ENCODE assay signal across 23 cellular contexts in genomic region chr9:30815585-30815984, GRCh38.
"Had no signal": no experiment of that assay in that cellular context is flagged by ENCODE, and none has a peak within 500 bp of the region (broad histone marks: within the 10 kb centered on the region; RNA-seq: fewer than 3 reads in every experiment).

No MANE protein-coding gene starts in this region.

- H3K4me3 Mint-ChIP-seq: activated naive CD4-positive, alpha-beta T cell treated with anti-CD3 and anti-CD28 coated beads, Interleukin-2, amount 50 U/mL, for 24 hours; nephron progenitor cell; stimulated activated effector memory CD8-positive, alpha-beta T cell treated with anti-CD3 and anti-CD28 coated beads, Interleukin-12 subunit alpha, Interleukin-12 subunit beta, amount 100 ng/mL, for 72 hours; stimulated activated naive CD8-positive, alpha-beta T cell treated with anti-CD3 and anti-CD28 coated beads, Interleukin-15, amount 100 ng/mL, for 72 hours had no signal

- H3K36me3 ChIP-seq: brain microvascular endothelial cell, right lobe of liver, tibial nerve had no signal

- H3K27ac Mint-ChIP-seq: activated naive CD4-positive, alpha-beta T cell treated with anti-CD3 and anti-CD28 coated beads, Interleukin-2, amount 50 U/mL, for 24 hours; nephron progenitor cell; stimulated activated effector memory CD8-positive, alpha-beta T cell treated with anti-CD3 and anti-CD28 coated beads, Interleukin-12 subunit alpha, Interleukin-12 subunit beta, amount 100 ng/mL, for 72 hours; stimulated activated naive CD8-positive, alpha-beta T cell treated with anti-CD3 and anti-CD28 coated beads, Interleukin-15, amount 100 ng/mL, for 72 hours had no signal

- H3K27ac ChIP-seq: brain microvascular endothelial cell, foreskin keratinocyte, right lobe of liver, skin epidermis, tibial nerve, VCaP had no signal

- H3K36me3 Mint-ChIP-seq: activated naive CD4-positive, alpha-beta T cell treated with anti-CD3 and anti-CD28 coated beads, Interleukin-2, amount 50 U/mL, for 24 hours; stimulated activated effector memory CD8-positive, alpha-beta T cell treated with anti-CD3 and anti-CD28 coated beads, Interleukin-12 subunit alpha, Interleukin-12 subunit beta, amount 100 ng/mL, for 72 hours had no signal

- H3K9me3 Mint-ChIP-seq: stimulated activated effector memory CD8-positive, alpha-beta T cell treated with anti-CD3 and anti-CD28 coated beads, Interleukin-12 subunit alpha, Interleukin-12 subunit beta, amount 100 ng/mL, for 72 hours had no signal

- DNase-seq: activated CD4-positive, alpha-beta T cell treated with anti-CD3 and anti-CD28 coated beads for 1 hour; activated CD4-positive, alpha-beta T cell treated with anti-CD3 and anti-CD28 coated beads, Interleukin-2, amount 50 U/mL, for 1 hour; activated gamma-delta T cell treated with Interleukin-2 at 50 U/mL for 16 hours; activated T-cell treated with anti-CD3 and anti-CD28 coated beads, Interleukin-2, amount 50 U/mL, for 1 hour; anterior cingulate cortex; brain microvascular endothelial cell; central memory CD4-positive, alpha-beta T cell; dermis blood vessel endothelial cell; effector CD8-positive, alpha-beta T cell; erythroblast; foreskin keratinocyte; islet precursor cell; nephron progenitor cell; right lobe of liver; stimulated activated CD4-positive, alpha-beta T cell treated with anti-CD3 and anti-CD28 coated beads, Interleukin-2, amount 100 ng/mL, for 24 hours; stimulated activated naive CD8-positive, alpha-beta T cell treated with anti-CD3 and anti-CD28 coated beads, Interleukin-15, amount 100 ng/mL, for 72 hours; SW 1271 had no signal

- H3K27me3 Mint-ChIP-seq: activated naive CD4-positive, alpha-beta T cell treated with anti-CD3 and anti-CD28 coated beads, Interleukin-2, amount 50 U/mL, for 24 hours; stimulated activated naive CD8-positive, alpha-beta T cell treated with anti-CD3 and anti-CD28 coated beads, Interleukin-15, amount 100 ng/mL, for 72 hours had no signal

- ATAC-seq: foreskin keratinocyte; left lobe of liver; right lobe of liver; stimulated activated effector memory CD8-positive, alpha-beta T cell treated with anti-CD3 and anti-CD28 coated beads, Interleukin-12 subunit alpha, Interleukin-12 subunit beta, amount 100 ng/mL, for 72 hours; stimulated activated naive CD8-positive, alpha-beta T cell treated with anti-CD3 and anti-CD28 coated beads, Interleukin-15, amount 100 ng/mL, for 72 hours had no signal

- H3K9me3 ChIP-seq: right lobe of liver, tibial nerve had no signal

- H3K4me3 ChIP-seq: right lobe of liver, skin epidermis, tibial nerve had no signal

- H3K4me1 ChIP-seq: foreskin keratinocyte, right lobe of liver, tibial nerve had no signal

- H3K4me1 Mint-ChIP-seq: activated naive CD4-positive, alpha-beta T cell treated with anti-CD3 and anti-CD28 coated beads, Interleukin-2, amount 50 U/mL, for 24 hours; nephron progenitor cell; stimulated activated effector memory CD8-positive, alpha-beta T cell treated with anti-CD3 and anti-CD28 coated beads, Interleukin-12 subunit alpha, Interleukin-12 subunit beta, amount 100 ng/mL, for 72 hours; stimulated activated naive CD8-positive, alpha-beta T cell treated with anti-CD3 and anti-CD28 coated beads, Interleukin-15, amount 100 ng/mL, for 72 hours had no signal

- H3K27me3 ChIP-seq: brain microvascular endothelial cell, foreskin keratinocyte, right lobe of liver, tibial nerve had no signal
